In the genomic region with DNA sequence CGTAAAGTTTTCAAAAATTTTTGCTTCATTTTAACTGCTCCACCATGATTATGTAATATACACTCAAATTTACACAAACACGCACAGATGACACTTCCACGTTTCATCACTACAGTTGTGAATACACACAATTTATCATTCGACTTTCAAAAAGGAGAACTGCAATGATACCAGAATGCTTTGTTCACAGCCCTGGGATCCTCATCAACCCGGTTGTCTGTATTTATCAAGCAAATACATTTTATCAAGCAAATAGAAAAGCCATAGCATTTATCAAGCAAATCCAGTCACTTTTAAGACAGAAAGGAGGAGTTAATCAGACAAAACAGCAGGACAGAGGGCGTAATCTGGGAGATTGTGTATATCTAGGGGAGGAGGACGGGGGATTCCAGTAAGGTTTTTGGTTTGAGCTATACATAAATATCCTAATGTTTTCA, we compare ENCODE assay signal across 10 cellular contexts. TPM values are rescaled to one million over a fixed set of nuclear protein-coding genes. Genes with fewer than 3 reads are reported as not detected.
A peak's percentile ranks its signal among the peaks of the same experiment; 100 is the strongest.
DNase-seq lines count a peak whose midpoint lies in the region; ATAC-seq, FAIRE-seq and TF ChIP-seq lines count a peak whose summit lies in the region.
"Had no signal": no experiment of that assay in that cellular context is flagged by ENCODE, and none has a peak within 500 bp of the region (broad histone marks: within the 10 kb centered on the region; RNA-seq: fewer than 3 reads in every experiment).

No MANE protein-coding gene starts in this region.

- no peak for TF ChIP-seq CTCF in keratinocyte (optimal IDR thresholded peaks at IDR 0.05 in 1 of 3, IDR thresholded peaks at IDR 0.05 in 1 of 3, conservative IDR thresholded peaks at IDR 0.05 in 1 of 3; ENCODE audit: extremely low read depth in 1 of 3, insufficient read depth in 2 of 3, low read length in 3 of 3)

- peak overlapping the region in 2 of 3 donors; percentile 52 to 93 for H3K27ac Mint-ChIP-seq in CD4-positive, CD25-positive, alpha-beta regulatory T cell
- H3K27ac Mint-ChIP-seq in activated naive CD4-positive, alpha-beta T cell treated with anti-CD3 and anti-CD28 coated beads, Interleukin-2, amount 50 U/mL, for 72 hours, result peak overlapping the region; percentile 92 to 99

- peaks cover 22% of the 10 kb centered on the region for H3K4me1 ChIP-seq in CD4-positive, CD25-positive, alpha-beta regulatory T cell (ENCODE audit: control insufficient read depth, insufficient read depth, low read length, poor library complexity, severe bottlenecking)
- 0 out of 2 replicates have a peak, but pooled peaks cover 4% of the 10 kb centered on the region for H3K4me1 ChIP-seq in HUES6 (ENCODE audit: control insufficient read depth, insufficient read depth, low read length)
- peaks cover 12% of the 10 kb centered on the region for H3K4me1 ChIP-seq in keratinocyte (ENCODE audit: control insufficient read depth, extremely low read depth, insufficient read depth, low read length)
- H3K4me1 ChIP-seq: SJSA1 had no signal

- no peaks in the 10 kb centered on the region for H3K79me2 ChIP-seq in keratinocyte (ENCODE audit: control insufficient read depth, insufficient read depth, low read length)

- peaks cover 78% of the 10 kb centered on the region for H3K27me3 Mint-ChIP-seq in CD4-positive, CD25-positive, alpha-beta regulatory T cell

- no peak for DNase-seq in CD4-positive, CD25-positive, alpha-beta regulatory T cell
- no peak for DNase-seq in activated naive CD4-positive, alpha-beta T cell treated with anti-CD3 and anti-CD28 coated beads, Interleukin-2, amount 50 U/mL, for 72 hours (ENCODE audit: low spot score in 2 of 2)
- no peak for DNase-seq in keratinocyte (ENCODE audit: low read depth, low spot score)
- DNase-seq in putamen (ENCODE audit: low spot score), result no peak
- no peak for DNase-seq in HEK293T (ENCODE audit: extremely low spot score)
- DNase-seq in cerebellum (ENCODE audit: low spot score), result no peak
- DNase-seq in NCI-H1930 (lab: John Stamatoyannopoulos, UW), result no peak

- H3K9me3 Mint-ChIP-seq in CD4-positive, CD25-positive, alpha-beta regulatory T cell, result peaks cover 0 to 17% (median 7%) of the 10 kb centered on the region in 7 donors
- H3K9me3 Mint-ChIP-seq in activated naive CD4-positive, alpha-beta T cell treated with anti-CD3 and anti-CD28 coated beads, Interleukin-2, amount 50 U/mL, for 72 hours, result peaks cover 10% of the 10 kb centered on the region in 2 donors

- H3K4me1 Mint-ChIP-seq in CD4-positive, CD25-positive, alpha-beta regulatory T cell, result peaks cover 21 to 40% (median 29%) of the 10 kb centered on the region in 4 donors

- H3K36me3 ChIP-seq in CD4-positive, CD25-positive, alpha-beta regulatory T cell (ENCODE audit: control insufficient read depth, insufficient read depth, low read length), result no peaks in the 10 kb centered on the region
- H3K36me3 ChIP-seq in HUES6 (ENCODE audit: control insufficient read depth, insufficient read depth, low read length) (no peaks in the 10 kb centered on the region), keratinocyte (ENCODE audit: control insufficient read depth in 2 of 2, extremely low read depth in 1 of 2, insufficient read depth in 2 of 2, low read length in 2 of 2) (no peaks in the 10 kb centered on the region)
- H3K36me3 ChIP-seq: SJSA1 had no signal

- CTCF ChIA-PET in HEK293T (lab: Yijun Ruan, JAX), result interaction anchor here (0.7 to 3.8 kb wide), 3 partner anchors 16 to 19 kb away, joined by 3 to 27 read pairs (median 4); a partner anchor contains a TSS

- peaks cover 8% of the 10 kb centered on the region for H3K27me3 ChIP-seq in CD4-positive, CD25-positive, alpha-beta regulatory T cell (ENCODE audit: control insufficient read depth, insufficient read depth, low read length)
- H3K27me3 ChIP-seq in HUES6 (ENCODE audit: control insufficient read depth, insufficient read depth, low read length) (peaks cover 3% of the 10 kb centered on the region; the same call in 1 of the 2 replicates), keratinocyte (ENCODE audit: control insufficient read depth, extremely low read depth, insufficient read depth, low read length) (no peaks in the 10 kb centered on the region)

- peak overlapping the region in 3 of 4 donors; percentile 10 to 70 (median 50) for H3K4me3 Mint-ChIP-seq in CD4-positive, CD25-positive, alpha-beta regulatory T cell

- H2AFZ ChIP-seq in keratinocyte (ENCODE audit: control insufficient read depth, low read length), result no peak overlapping the region

- ATAC-seq in CD4-positive, CD25-positive, alpha-beta regulatory T cell (ENCODE audit: low read depth in 2 of 2), result no peak
- ATAC-seq in activated naive CD4-positive, alpha-beta T cell treated with anti-CD3 and anti-CD28 coated beads, Interleukin-2, amount 50 U/mL, for 72 hours, result no peak

- H3K9ac ChIP-seq in HUES6 (ENCODE audit: low read length), result no peak overlapping the region
- no peak overlapping the region for H3K9ac ChIP-seq in keratinocyte (ENCODE audit: control insufficient read depth, extremely low read depth, insufficient read depth, low read length)

- POLR2A ChIA-PET in HEK293T (lab: Yijun Ruan, JAX), result interaction anchor here (0.9 to 5.3 kb wide), 4 partner anchors 7 to 39 kb away, joined by 3 to 43 read pairs (median 5); no protein-coding TSS in a partner anchor

- no peaks in the 10 kb centered on the region for H3K9me1 ChIP-seq in keratinocyte (ENCODE audit: control insufficient read depth, extremely low read depth, insufficient read depth, low read length)

- no peaks in the 10 kb centered on the region for H3K36me3 Mint-ChIP-seq in CD4-positive, CD25-positive, alpha-beta regulatory T cell
- H3K36me3 Mint-ChIP-seq in activated naive CD4-positive, alpha-beta T cell treated with anti-CD3 and anti-CD28 coated beads, Interleukin-2, amount 50 U/mL, for 72 hours, result peaks cover 0 to 12% of the 10 kb centered on the region in 2 donors

- peak overlapping the region; percentile 88 for H3K4me2 ChIP-seq in keratinocyte (ENCODE audit: control insufficient read depth, extremely low read depth, insufficient read depth, low read depth, low read length)

- H3K4me3 ChIP-seq in CD4-positive, CD25-positive, alpha-beta regulatory T cell (ENCODE audit: low read depth, low read length), result no peak overlapping the region
- H3K4me3 ChIP-seq in HUES6 (ENCODE audit: low read depth, low read length) (peak overlapping the region; percentile 76), keratinocyte (ENCODE audit: control insufficient read depth in 2 of 3, extremely low read depth in 1 of 3, insufficient read depth in 2 of 3, low read depth in 1 of 3, low read length in 3 of 3) (peak overlapping the region in 1 of 3 experiments; percentile 72)
- H3K4me3 ChIP-seq: SJSA1 had no signal

- no peak for FAIRE-seq in keratinocyte (lab: Jason Lieb, UNC)
- FAIRE-seq: islet of Langerhans had no signal

- peaks cover 4 to 6% of the 10 kb centered on the region in 2 experiments for H3K9me3 ChIP-seq in CD4-positive, CD25-positive, alpha-beta regulatory T cell (ENCODE audit: control insufficient read depth in 2 of 2, low read length in 2 of 2)
- H3K9me3 ChIP-seq in HUES6 (ENCODE audit: control insufficient read depth, insufficient read depth, low read depth, low read length), result peaks cover 3% of the 10 kb centered on the region; the same call in 1 of the 2 replicates
- H3K9me3 ChIP-seq in keratinocyte (ENCODE audit: control insufficient read depth, low read depth, low read length), result no peaks in the 10 kb centered on the region

- H4K20me1 ChIP-seq in keratinocyte (ENCODE audit: control insufficient read depth, extremely low read depth, insufficient read depth, low read length), result no peaks in the 10 kb centered on the region

- dilution Hi-C loops in keratinocyte (cut with MboI; ENCODE audit: extremely low pct_ligation_motif_present, low sequenced_read_pairs), result no loop called here

- H3K27ac ChIP-seq in CD4-positive, CD25-positive, alpha-beta regulatory T cell (ENCODE audit: insufficient read depth, low read length, poor library complexity, severe bottlenecking), result no peak overlapping the region
- H3K27ac ChIP-seq in HUES6 (ENCODE audit: low read depth, low read length) (no peak overlapping the region), keratinocyte (ENCODE audit: control insufficient read depth, insufficient read depth, low read length) (no peak overlapping the region)
- H3K27ac ChIP-seq: SJSA1 had no signal

TF ChIP-seq in HEK293T, 16 proteins besides CTCF, POLR2A, EP300 and RAD21 (continues in another document):
- no peak for TF ChIP-seq FOXA1 (IDR thresholded peaks at IDR 0.05)

RNA-seq across cellular contexts. Expression of a gene that starts 20.3 kb away (rescaled TPM):
- total RNA-seq in CD4-positive, CD25-positive, alpha-beta regulatory T cell, result 29.4 TPM
- polyA plus RNA-seq in CD4-positive, CD25-positive, alpha-beta regulatory T cell, result 10 to 100 TPM; 53.7 to 64.0 (median 57.9) TPM
- total RNA-seq in activated naive CD4-positive, alpha-beta T cell treated with anti-CD3 and anti-CD28 coated beads, Interleukin-2, amount 50 U/mL, for 72 hours, result 10 to 100 TPM; 20.3 to 28.2 TPM
- polyA plus RNA-seq in keratinocyte, result 16.0 to 21.4 TPM (median 16.8 TPM) in 3 replicates
- polyA plus RNA-seq in keratinocyte (2011; ENCODE audit: low read depth), result 6.1 TPM
- polyA plus RNA-seq in keratinocyte (2011; cell fraction: cytosol; rRNA removed), result 14.3 and 14.6 TPM in 2 replicates
- 11.0 and 13.1 TPM in 2 replicates for polyA plus RNA-seq in keratinocyte (2011; cell fraction: nucleus; rRNA removed)
- polyA plus RNA-seq in keratinocyte (2012; ENCODE audit: low replicate concordance), result 12.8 and 15.0 TPM in 2 replicates
- 8.2 to 16.3 TPM (median 10.7 TPM) in 3 replicates for polyA minus RNA-seq in keratinocyte
- 17.6 TPM for polyA minus RNA-seq in keratinocyte (2011; cell fraction: cytosol; rRNA and poly(A)+ RNA removed)
- 6.4 and 7.4 TPM in 2 replicates for polyA minus RNA-seq in keratinocyte (2011; cell fraction: nucleus; rRNA and poly(A)+ RNA removed)
- total RNA-seq in cerebellum, result 7.6 TPM

RNA-seq across cellular contexts. Expression of a gene that starts 38.3 kb away (rescaled TPM):
- total RNA-seq in CD4-positive, CD25-positive, alpha-beta regulatory T cell, result 59.5 TPM
- polyA plus RNA-seq in CD4-positive, CD25-positive, alpha-beta regulatory T cell, result 100 to 1,000 TPM; 177 to 214 (median 197) TPM
- total RNA-seq in activated naive CD4-positive, alpha-beta T cell treated with anti-CD3 and anti-CD28 coated beads, Interleukin-2, amount 50 U/mL, for 72 hours, result 10 to 100 TPM; 87.0 to 98.0 TPM
- polyA plus RNA-seq in keratinocyte, result 46.4 to 62.6 TPM (median 54.0 TPM) in 3 replicates
- polyA plus RNA-seq in keratinocyte (2011; ENCODE audit: low read depth), result 8.6 TPM
- polyA plus RNA-seq in keratinocyte (2011; cell fraction: cytosol; rRNA removed), result 52.5 and 77.7 TPM in 2 replicates
- 49.5 and 51.9 TPM in 2 replicates for polyA plus RNA-seq in keratinocyte (2011; cell fraction: nucleus; rRNA removed)
- polyA plus RNA-seq in keratinocyte (2012; ENCODE audit: low replicate concordance), result 41.1 and 52.6 TPM in 2 replicates
- 9.9 to 26.7 TPM (median 24.5 TPM) in 3 replicates for polyA minus RNA-seq in keratinocyte
- polyA minus RNA-seq in keratinocyte (2011; cell fraction: cytosol; rRNA and poly(A)+ RNA removed), result 45.5 TPM
- polyA minus RNA-seq in keratinocyte (2011; cell fraction: nucleus; rRNA and poly(A)+ RNA removed), result 11.4 and 17.5 TPM in 2 replicates
- total RNA-seq in cerebellum, result 35.7 TPM
